In genomic region chr15:96974761-96975160, GRCh38 we compare ENCODE assay signal across 17 cellular contexts.
DNase-seq lines count a peak whose midpoint lies in the region; FAIRE-seq and TF ChIP-seq lines count a peak whose summit lies in the region.
"Had no signal": no experiment of that assay in that cellular context is flagged by ENCODE, and none has a peak within 500 bp of the region (broad histone marks: within the 10 kb centered on the region; RNA-seq: fewer than 3 reads in every experiment).

No MANE protein-coding gene starts in this region.

- TF ChIP-seq POLR2A in GM12892 (IDR thresholded peaks at IDR 0.05; ENCODE audit: low read depth, low read length): no peak

- DNase-seq in H4 (ENCODE audit: low spot score) (peak; percentile 6), RKO (ENCODE audit: low spot score) (peak; percentile 58), epithelial cell of esophagus (ENCODE audit: low read depth) (peak; percentile 24), urothelium cell line (ENCODE audit: low spot score) (peak; percentile 29), GM12892 (ENCODE audit: insufficient read length) (no peak), NCI-H345 (lab: John Stamatoyannopoulos, UW) (no peak), SK-N-DZ (ENCODE audit: low spot score) (no peak)
- DNase-seq: BE2C; CD4-positive, alpha-beta memory T cell; DND-41; NCI-H1092 treated with DMSO at 0.1 percent for 48 hours; NCI-H187 treated with DMSO at 0.1 percent for 48 hours; NCI-H82; Peyer's patch; SIG-M5 had no signal

- no peak for FAIRE-seq in urothelium cell line (lab: Jason Lieb, UNC)
- FAIRE-seq in GM12892 (lab: Jason Lieb, UNC): no peak
- FAIRE-seq: D721Med, HTR-8/SVneo had no signal

- no peak for TF ChIP-seq CTCF in epithelial cell of esophagus (IDR thresholded peaks at IDR 0.05; ENCODE audit: insufficient read depth, low read depth, low read length, missing control alignments)

- no peak overlapping the region for H3K4me3 ChIP-seq in epithelial cell of esophagus (ENCODE audit: low read length)
- H3K4me3 ChIP-seq: Peyer's patch had no signal

Comparison
In these comparisons a context has a peak if more than half of its experiments do, and no peak if none do; other contexts are left out.
1. DNase-seq: peak in H4 (single experiment), RKO (single experiment), epithelial cell of esophagus (single experiment) and urothelium cell line (single experiment); none in GM12892 (single experiment), NCI-H345 (single experiment) and SK-N-DZ (single experiment).